Comparison of ENCODE assay signal across 27 cellular contexts in genomic region chr22:17815703-17816254, GRCh38.
"Had no signal": no experiment of that assay in that cellular context is flagged by ENCODE, and none has a peak within 500 bp of the region (broad histone marks: within the 10 kb centered on the region; RNA-seq: fewer than 3 reads in every experiment).

No MANE protein-coding gene starts in this region.

- H3K9ac ChIP-seq: KMS-11 had no signal

- H3K27me3 Mint-ChIP-seq: activated naive CD8-positive, alpha-beta T cell treated with anti-CD3 and anti-CD28 coated beads for 36 hours; activated T-helper 17 cell treated with anti-CD3 and anti-CD28 coated beads, Interleukin-2, amount 50 U/mL, for 72 hours had no signal

- H3K4me3 ChIP-seq: SK-N-MC had no signal

- DNase-seq: activated CD4-positive, alpha-beta T cell treated with anti-CD3 and anti-CD28 coated beads for 48 hours; activated CD4-positive, alpha-beta T cell treated with anti-CD3 and anti-CD28 coated beads, Interleukin-2, amount 50 U/mL, for 4 hours; activated gamma-delta T cell; activated naive CD4-positive, alpha-beta T cell treated with anti-CD3 and anti-CD28 coated beads for 36 hours; activated naive CD8-positive, alpha-beta T cell treated with anti-CD3 and anti-CD28 coated beads for 36 hours; activated T-cell treated with anti-CD3 and anti-CD28 coated beads, Interleukin-2, amount 50 U/mL, for 4 hours; anterior cingulate cortex; cerebellar nuclear complex; NCI-H1092; NCI-H1417 treated with DMSO at 0.1 percent for 48 hours; NCI-H1694; NCI-H2029; NCI-H2107; NCI-H2171 treated with DMSO at 0.1 percent for 48 hours; NCI-H226; NCI-H526 treated with DMSO at 0.1 percent for 48 hours; NK-92 treated with Interleukin-12 subunit alpha and Interleukin-12 subunit beta, amount 100 ng/mL, for 24 hours; OCI-M1; RPMI8226; T-helper 1 cell had no signal

- H3K9me3 Mint-ChIP-seq: activated naive CD4-positive, alpha-beta T cell treated with anti-CD3 and anti-CD28 coated beads for 36 hours; activated naive CD8-positive, alpha-beta T cell treated with anti-CD3 and anti-CD28 coated beads for 36 hours; activated T-cell treated with anti-CD3 and anti-CD28 coated beads, Interleukin-2, amount 50 U/mL, for 4 hours; activated T-helper 17 cell treated with anti-CD3 and anti-CD28 coated beads, Interleukin-2, amount 50 U/mL, for 72 hours had no signal

- H3K4me3 Mint-ChIP-seq: activated naive CD4-positive, alpha-beta T cell treated with anti-CD3 and anti-CD28 coated beads for 36 hours; activated naive CD8-positive, alpha-beta T cell treated with anti-CD3 and anti-CD28 coated beads for 36 hours; activated T-cell treated with anti-CD3 and anti-CD28 coated beads, Interleukin-2, amount 50 U/mL, for 4 hours; activated T-helper 17 cell treated with anti-CD3 and anti-CD28 coated beads, Interleukin-2, amount 50 U/mL, for 72 hours had no signal

- H3K27ac ChIP-seq: KMS-11, SK-N-MC, VCaP had no signal

- H3K4me1 Mint-ChIP-seq: activated T-helper 17 cell treated with anti-CD3 and anti-CD28 coated beads, Interleukin-2, amount 50 U/mL, for 72 hours had no signal

- H3K27ac Mint-ChIP-seq: activated naive CD4-positive, alpha-beta T cell treated with anti-CD3 and anti-CD28 coated beads for 36 hours; activated naive CD8-positive, alpha-beta T cell treated with anti-CD3 and anti-CD28 coated beads for 36 hours; activated T-helper 17 cell treated with anti-CD3 and anti-CD28 coated beads, Interleukin-2, amount 50 U/mL, for 72 hours had no signal

- ATAC-seq: activated CD4-positive, CD25-positive, alpha-beta regulatory T cell treated with anti-CD3 and anti-CD28 coated beads, Interleukin-2, amount 50 U/mL, for 24 hours; activated T-cell treated with anti-CD3 and anti-CD28 coated beads, Interleukin-2, amount 50 U/mL, for 4 hours; activated T-helper 17 cell treated with anti-CD3 and anti-CD28 coated beads, Interleukin-2, amount 50 U/mL, for 72 hours; Panc1; Right ventricle myocardium inferior had no signal

- H3K4me2 ChIP-seq: KMS-11 had no signal
